ENCODE assay signal across 14 cellular contexts in the genomic region with DNA sequence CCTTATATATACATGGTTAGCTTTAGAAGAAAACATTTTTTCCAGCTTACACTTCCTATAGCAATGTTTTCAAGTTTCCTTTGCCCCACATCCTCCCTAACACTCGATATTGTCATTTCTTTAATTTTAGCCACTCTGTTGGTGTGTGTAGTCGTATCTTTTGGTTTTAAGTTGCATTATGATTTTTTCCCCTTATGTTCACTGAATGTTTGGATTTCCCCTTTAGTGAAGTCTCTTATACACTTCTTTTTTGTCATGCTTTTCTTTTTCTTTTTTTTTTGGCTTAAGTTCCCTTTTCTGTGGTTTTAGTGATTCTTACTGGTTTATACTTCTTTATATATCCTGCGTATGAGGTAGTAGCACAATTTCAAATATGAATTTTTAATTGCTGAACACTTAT.
"Had no signal": no experiment of that assay in that cellular context is flagged by ENCODE, and none has a peak within 500 bp of the region (broad histone marks: within the 10 kb centered on the region; RNA-seq: fewer than 3 reads in every experiment).

No MANE protein-coding gene starts in this region.

- H3K4me1 Mint-ChIP-seq: nephron progenitor cell had no signal

- H3K4me3 Mint-ChIP-seq: nephron progenitor cell; T-helper 2 cell treated with Interferon-gamma antibody and Interleukin-4, amounts not matched to agents 5 μg/mL and 100 μg/mL, for 36 hours had no signal

- H3K9me3 Mint-ChIP-seq: nephron progenitor cell had no signal

- H3K27ac Mint-ChIP-seq: T-helper 2 cell treated with Interferon-gamma antibody and Interleukin-4, amounts not matched to agents 5 μg/mL and 100 μg/mL, for 36 hours had no signal

- ATAC-seq: activated CD4-positive, CD25-positive, alpha-beta regulatory T cell treated with anti-CD3 and anti-CD28 coated beads, Interleukin-2, amount 50 U/mL, for 24 hours; foreskin keratinocyte; mucosa of descending colon; psoas muscle; right lobe of liver had no signal

- FAIRE-seq: astrocyte, colon, endothelial cell of umbilical vein had no signal

- DNase-seq: activated gamma-delta T cell; foreskin keratinocyte; mammary epithelial cell; mucosa of descending colon; nephron progenitor cell; psoas muscle; right lobe of liver; stimulated activated naive CD4-positive, alpha-beta T cell treated with Interleukin-2 at 50 U/mL for 16 hours; upper lobe of left lung had no signal
